Comparison of ENCODE assay signal across 1 cellular context in the genomic region with DNA sequence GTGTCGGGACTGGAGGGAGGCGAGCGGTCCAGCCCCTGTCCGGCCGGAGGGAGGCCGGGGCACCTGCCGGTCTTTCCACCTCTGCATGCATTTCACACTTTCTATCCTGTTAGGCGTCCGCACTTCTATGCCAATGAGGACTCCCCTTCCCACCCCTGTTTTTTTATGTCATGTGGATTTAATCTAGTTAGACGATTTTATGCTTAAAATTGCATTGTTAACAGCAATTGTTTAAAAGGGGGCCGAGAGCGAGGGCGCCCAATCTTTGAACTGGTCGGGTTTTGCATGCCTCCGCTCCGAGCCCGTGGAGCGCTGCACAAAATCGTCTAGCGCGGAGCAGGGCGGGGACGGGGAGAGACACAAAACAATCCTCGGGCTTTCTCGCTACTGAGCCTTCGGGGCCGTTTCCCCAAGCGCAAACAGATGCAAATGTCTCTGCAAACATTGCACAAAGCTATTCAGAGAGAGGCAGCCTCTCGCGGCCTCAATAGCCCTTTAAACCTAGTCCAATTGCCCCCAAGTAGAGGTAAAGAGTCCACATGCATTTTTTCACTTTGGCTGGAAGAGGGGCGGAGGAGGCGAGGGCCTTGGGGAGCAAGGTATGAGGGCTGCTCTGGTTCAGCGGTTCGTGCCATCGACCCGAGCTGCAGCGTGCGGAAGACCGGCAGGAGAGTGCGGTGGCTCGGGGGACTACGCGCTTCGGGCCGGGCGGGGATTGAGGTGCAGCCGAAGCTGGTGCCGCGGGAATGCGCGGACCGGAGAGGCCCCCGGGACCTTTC.
TF ChIP-seq lines count a peak whose summit lies in the region.

No MANE protein-coding gene starts in this region.

TF ChIP-seq in HepG2, 621 proteins besides CTCF, POLR2A, EP300 and RAD21 (continued from another document and continues in another):
- TF ChIP-seq NBN (conservative IDR thresholded peaks at IDR 0.05) (no peak), ZBTB43 (CRISPR knock-in tag; conservative IDR thresholded peaks at IDR 0.05) (no peak), NR2F6 (IDR thresholded peaks at IDR 0.05) (peak; percentile 29; the same call in 1 of the 2 replicates), NR2F6 (CRISPR knock-in tag; IDR thresholded peaks at IDR 0.05) (0 out of 2 replicates have a peak, but pooled peaks have one; percentile 23), GABPA (IDR thresholded peaks at IDR 0.05; ENCODE audit: low read depth, low read length) (no peak), GABPA (CRISPR knock-in tag; IDR thresholded peaks at IDR 0.05; ENCODE audit: low read depth) (no peak), SOX13 (IDR thresholded peaks at IDR 0.05) (peak; percentile 75; the same call in 1 of the 2 replicates), SOX13 (CRISPR knock-in tag; conservative IDR thresholded peaks at IDR 0.05 in 1 of 2, IDR thresholded peaks at IDR 0.05 in 1 of 2) (peak in 1 of 2 experiments; percentile 81; a peak in 2 of 4 replicates), ZBTB2 (CRISPR knock-in tag; IDR thresholded peaks at IDR 0.05; ENCODE audit: low read depth) (no peak), TBL1XR1 (IDR thresholded peaks at IDR 0.05; ENCODE audit: borderline replicate concordance, low read length, partially characterized antibody) (no peak), HNRNPK (IDR thresholded peaks at IDR 0.05; ENCODE audit: low read depth, low read length, poor library complexity, severe bottlenecking) (no peak), PAF1 (CRISPR knock-in tag; IDR thresholded peaks at IDR 0.05) (no peak), NFE2L1 (CRISPR knock-in tag; IDR thresholded peaks at IDR 0.05; ENCODE audit: borderline replicate concordance) (no peak), TCF7L2 (IDR thresholded peaks at IDR 0.05; ENCODE audit: low read depth, low read length) (0 out of 2 replicates have a peak, but pooled peaks have one; percentile 20), NR2F1 (CRISPR knock-in tag; IDR thresholded peaks at IDR 0.05) (no peak), PAX8 (CRISPR knock-in tag; IDR thresholded peaks at IDR 0.05; ENCODE audit: borderline replicate concordance) (no peak), GMEB1 (CRISPR knock-in tag; IDR thresholded peaks at IDR 0.05; ENCODE audit: borderline replicate concordance) (no peak), ARNT2 (CRISPR knock-in tag; IDR thresholded peaks at IDR 0.05; ENCODE audit: low read depth) (peak; percentile 58; the same call in 1 of the 2 replicates), MEIS2 (CRISPR knock-in tag; IDR thresholded peaks at IDR 0.05) (no peak), HHEX (CRISPR knock-in tag; IDR thresholded peaks at IDR 0.05) (peak; percentile 83), ZNF83 (CRISPR knock-in tag; IDR thresholded peaks at IDR 0.05; ENCODE audit: borderline replicate concordance) (no peak), HDAC6 (IDR thresholded peaks at IDR 0.05; ENCODE audit: low read depth, low read length) (no peak), ZNF251 (CRISPR knock-in tag; IDR thresholded peaks at IDR 0.05) (no peak), HNF4A (CRISPR knock-in tag; IDR thresholded peaks at IDR 0.05) (peak; percentile 83), NCOA2 (CRISPR knock-in tag; IDR thresholded peaks at IDR 0.05) (peak; percentile 76; the same call in 1 of the 2 replicates), HNRNPLL (IDR thresholded peaks at IDR 0.05; ENCODE audit: low read depth, low read length, poor library complexity, severe bottlenecking) (peak; percentile 48), SRY (CRISPR knock-in tag; IDR thresholded peaks at IDR 0.05) (no peak), ATF1 (CRISPR knock-in tag; IDR thresholded peaks at IDR 0.05) (no peak), THAP11 (CRISPR knock-in tag; IDR thresholded peaks at IDR 0.05) (0 out of 2 replicates have a peak, but pooled peaks have one; percentile 12), DPF2 (CRISPR knock-in tag; IDR thresholded peaks at IDR 0.05; ENCODE audit: borderline replicate concordance, low read depth) (peak; percentile 37; the same call in 1 of the 2 replicates), GZF1 (CRISPR knock-in tag; IDR thresholded peaks at IDR 0.05) (no peak), THAP8 (CRISPR knock-in tag; IDR thresholded peaks at IDR 0.05; ENCODE audit: borderline replicate concordance) (no peak), GATA4 (IDR thresholded peaks at IDR 0.05; ENCODE audit: borderline replicate concordance, low read depth) (no peak), SNAI1 (CRISPR knock-in tag; IDR thresholded peaks at IDR 0.05; ENCODE audit: borderline replicate concordance) (no peak; the same call in 1 of the 2 replicates), SP5 (CRISPR knock-in tag; IDR thresholded peaks at IDR 0.05; ENCODE audit: borderline replicate concordance, low read depth) (peak; percentile 57; the same call in 1 of the 2 replicates), MTA3 (CRISPR knock-in tag; IDR thresholded peaks at IDR 0.05) (no peak), ARID3A (IDR thresholded peaks at IDR 0.05; ENCODE audit: low read depth, low read length) (no peak), ZFY (CRISPR knock-in tag; IDR thresholded peaks at IDR 0.05) (peak; percentile 40)
- TF ChIP-seq, protein P1, sequence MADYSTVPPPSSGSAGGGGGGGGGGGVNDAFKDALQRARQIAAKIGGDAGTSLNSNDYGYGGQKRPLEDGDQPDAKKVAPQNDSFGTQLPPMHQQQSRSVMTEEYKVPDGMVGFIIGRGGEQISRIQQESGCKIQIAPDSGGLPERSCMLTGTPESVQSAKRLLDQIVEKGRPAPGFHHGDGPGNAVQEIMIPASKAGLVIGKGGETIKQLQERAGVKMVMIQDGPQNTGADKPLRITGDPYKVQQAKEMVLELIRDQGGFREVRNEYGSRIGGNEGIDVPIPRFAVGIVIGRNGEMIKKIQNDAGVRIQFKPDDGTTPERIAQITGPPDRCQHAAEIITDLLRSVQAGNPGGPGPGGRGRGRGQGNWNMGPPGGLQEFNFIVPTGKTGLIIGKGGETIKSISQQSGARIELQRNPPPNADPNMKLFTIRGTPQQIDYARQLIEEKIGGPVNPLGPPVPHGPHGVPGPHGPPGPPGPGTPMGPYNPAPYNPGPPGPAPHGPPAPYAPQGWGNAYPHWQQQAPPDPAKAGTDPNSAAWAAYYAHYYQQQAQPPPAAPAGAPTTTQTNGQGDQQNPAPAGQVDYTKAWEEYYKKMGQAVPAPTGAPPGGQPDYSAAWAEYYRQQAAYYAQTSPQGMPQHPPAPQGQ (CRISPR knock-in tag; IDR thresholded peaks at IDR 0.05; ENCODE audit: borderline replicate concordance), result no peak
- TF ChIP-seq, protein P2, sequence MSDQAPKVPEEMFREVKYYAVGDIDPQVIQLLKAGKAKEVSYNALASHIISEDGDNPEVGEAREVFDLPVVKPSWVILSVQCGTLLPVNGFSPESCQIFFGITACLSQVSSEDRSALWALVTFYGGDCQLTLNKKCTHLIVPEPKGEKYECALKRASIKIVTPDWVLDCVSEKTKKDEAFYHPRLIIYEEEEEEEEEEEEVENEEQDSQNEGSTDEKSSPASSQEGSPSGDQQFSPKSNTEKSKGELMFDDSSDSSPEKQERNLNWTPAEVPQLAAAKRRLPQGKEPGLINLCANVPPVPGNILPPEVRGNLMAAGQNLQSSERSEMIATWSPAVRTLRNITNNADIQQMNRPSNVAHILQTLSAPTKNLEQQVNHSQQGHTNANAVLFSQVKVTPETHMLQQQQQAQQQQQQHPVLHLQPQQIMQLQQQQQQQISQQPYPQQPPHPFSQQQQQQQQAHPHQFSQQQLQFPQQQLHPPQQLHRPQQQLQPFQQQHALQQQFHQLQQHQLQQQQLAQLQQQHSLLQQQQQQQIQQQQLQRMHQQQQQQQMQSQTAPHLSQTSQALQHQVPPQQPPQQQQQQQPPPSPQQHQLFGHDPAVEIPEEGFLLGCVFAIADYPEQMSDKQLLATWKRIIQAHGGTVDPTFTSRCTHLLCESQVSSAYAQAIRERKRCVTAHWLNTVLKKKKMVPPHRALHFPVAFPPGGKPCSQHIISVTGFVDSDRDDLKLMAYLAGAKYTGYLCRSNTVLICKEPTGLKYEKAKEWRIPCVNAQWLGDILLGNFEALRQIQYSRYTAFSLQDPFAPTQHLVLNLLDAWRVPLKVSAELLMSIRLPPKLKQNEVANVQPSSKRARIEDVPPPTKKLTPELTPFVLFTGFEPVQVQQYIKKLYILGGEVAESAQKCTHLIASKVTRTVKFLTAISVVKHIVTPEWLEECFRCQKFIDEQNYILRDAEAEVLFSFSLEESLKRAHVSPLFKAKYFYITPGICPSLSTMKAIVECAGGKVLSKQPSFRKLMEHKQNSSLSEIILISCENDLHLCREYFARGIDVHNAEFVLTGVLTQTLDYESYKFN (CRISPR knock-in tag; conservative IDR thresholded peaks at IDR 0.05), result peak; percentile 67
- TF ChIP-seq, protein P3, sequence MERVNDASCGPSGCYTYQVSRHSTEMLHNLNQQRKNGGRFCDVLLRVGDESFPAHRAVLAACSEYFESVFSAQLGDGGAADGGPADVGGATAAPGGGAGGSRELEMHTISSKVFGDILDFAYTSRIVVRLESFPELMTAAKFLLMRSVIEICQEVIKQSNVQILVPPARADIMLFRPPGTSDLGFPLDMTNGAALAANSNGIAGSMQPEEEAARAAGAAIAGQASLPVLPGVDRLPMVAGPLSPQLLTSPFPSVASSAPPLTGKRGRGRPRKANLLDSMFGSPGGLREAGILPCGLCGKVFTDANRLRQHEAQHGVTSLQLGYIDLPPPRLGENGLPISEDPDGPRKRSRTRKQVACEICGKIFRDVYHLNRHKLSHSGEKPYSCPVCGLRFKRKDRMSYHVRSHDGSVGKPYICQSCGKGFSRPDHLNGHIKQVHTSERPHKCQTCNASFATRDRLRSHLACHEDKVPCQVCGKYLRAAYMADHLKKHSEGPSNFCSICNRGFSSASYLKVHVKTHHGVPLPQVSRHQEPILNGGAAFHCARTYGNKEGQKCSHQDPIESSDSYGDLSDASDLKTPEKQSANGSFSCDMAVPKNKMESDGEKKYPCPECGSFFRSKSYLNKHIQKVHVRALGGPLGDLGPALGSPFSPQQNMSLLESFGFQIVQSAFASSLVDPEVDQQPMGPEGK (CRISPR knock-in tag; IDR thresholded peaks at IDR 0.05), result peak; percentile 71; the same call in 1 of the 2 replicates
- TF ChIP-seq, protein P4, sequence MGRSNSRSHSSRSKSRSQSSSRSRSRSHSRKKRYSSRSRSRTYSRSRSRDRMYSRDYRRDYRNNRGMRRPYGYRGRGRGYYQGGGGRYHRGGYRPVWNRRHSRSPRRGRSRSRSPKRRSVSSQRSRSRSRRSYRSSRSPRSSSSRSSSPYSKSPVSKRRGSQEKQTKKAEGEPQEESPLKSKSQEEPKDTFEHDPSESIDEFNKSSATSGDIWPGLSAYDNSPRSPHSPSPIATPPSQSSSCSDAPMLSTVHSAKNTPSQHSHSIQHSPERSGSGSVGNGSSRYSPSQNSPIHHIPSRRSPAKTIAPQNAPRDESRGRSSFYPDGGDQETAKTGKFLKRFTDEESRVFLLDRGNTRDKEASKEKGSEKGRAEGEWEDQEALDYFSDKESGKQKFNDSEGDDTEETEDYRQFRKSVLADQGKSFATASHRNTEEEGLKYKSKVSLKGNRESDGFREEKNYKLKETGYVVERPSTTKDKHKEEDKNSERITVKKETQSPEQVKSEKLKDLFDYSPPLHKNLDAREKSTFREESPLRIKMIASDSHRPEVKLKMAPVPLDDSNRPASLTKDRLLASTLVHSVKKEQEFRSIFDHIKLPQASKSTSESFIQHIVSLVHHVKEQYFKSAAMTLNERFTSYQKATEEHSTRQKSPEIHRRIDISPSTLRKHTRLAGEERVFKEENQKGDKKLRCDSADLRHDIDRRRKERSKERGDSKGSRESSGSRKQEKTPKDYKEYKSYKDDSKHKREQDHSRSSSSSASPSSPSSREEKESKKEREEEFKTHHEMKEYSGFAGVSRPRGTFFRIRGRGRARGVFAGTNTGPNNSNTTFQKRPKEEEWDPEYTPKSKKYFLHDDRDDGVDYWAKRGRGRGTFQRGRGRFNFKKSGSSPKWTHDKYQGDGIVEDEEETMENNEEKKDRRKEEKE (IDR thresholded peaks at IDR 0.05), result no peak
